In the genomic region with DNA sequence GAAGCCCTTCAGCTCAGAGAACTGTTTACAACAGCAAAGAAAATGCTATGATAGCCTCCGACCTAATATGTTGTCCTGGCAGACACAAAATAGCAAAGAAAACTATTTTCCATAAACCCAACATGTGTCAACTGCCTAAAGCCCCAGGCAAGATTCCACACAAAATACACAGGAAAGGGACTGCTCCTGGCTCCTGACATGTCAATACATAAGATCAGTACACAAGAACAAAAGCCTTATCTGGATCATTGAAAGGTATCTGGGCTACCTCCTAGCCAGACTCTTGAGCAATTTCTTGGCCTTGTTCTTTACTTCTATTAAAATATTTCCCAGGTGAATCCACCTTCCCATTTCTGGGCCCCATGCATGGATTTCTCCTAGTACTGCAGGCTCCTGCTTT, we compare ENCODE assay signal across 27 cellular contexts.
"Had no signal": no experiment of that assay in that cellular context is flagged by ENCODE, and none has a peak within 500 bp of the region (broad histone marks: within the 10 kb centered on the region; RNA-seq: fewer than 3 reads in every experiment).

No MANE protein-coding gene starts in this region.

- H3K27me3 ChIP-seq: colonic mucosa, dorsolateral prefrontal cortex, esophagus squamous epithelium, foreskin keratinocyte, gastrocnemius medialis, gastroesophageal sphincter, heart left ventricle, heart right ventricle had no signal

- H3K9me3 Mint-ChIP-seq: dendritic cell treated with granulocyte-macrophage colony-stimulating factor and Interleukin-4, amounts not matched to agents 40 ng/mL and 50 ng/mL, for 4 days; effector memory CD8-positive, alpha-beta T cell; endodermal cell had no signal

- ATAC-seq: effector memory CD8-positive, alpha-beta T cell; esophagus mucosa; foreskin keratinocyte; gastrocnemius medialis; heart left ventricle; heart right ventricle had no signal

- H3K9me3 ChIP-seq: colonic mucosa, esophagus squamous epithelium, gastrocnemius medialis, gastroesophageal sphincter, heart left ventricle, heart right ventricle had no signal

- H3K4me3 Mint-ChIP-seq: dendritic cell treated with granulocyte-macrophage colony-stimulating factor and Interleukin-4, amounts not matched to agents 40 ng/mL and 50 ng/mL, for 4 days; effector memory CD8-positive, alpha-beta T cell; endodermal cell had no signal

- H3K27me3 Mint-ChIP-seq: dendritic cell treated with granulocyte-macrophage colony-stimulating factor and Interleukin-4, amounts not matched to agents 40 ng/mL and 50 ng/mL, for 4 days had no signal

- H3K27ac Mint-ChIP-seq: dendritic cell treated with granulocyte-macrophage colony-stimulating factor and Interleukin-4, amounts not matched to agents 40 ng/mL and 50 ng/mL, for 4 days; effector memory CD8-positive, alpha-beta T cell; endodermal cell had no signal

- FAIRE-seq: colon, endometrium, endothelial cell of umbilical vein, frontal cortex had no signal

- H3K27ac ChIP-seq: colonic mucosa, coronary artery, dorsolateral prefrontal cortex, epithelial cell of prostate, foreskin keratinocyte, gastrocnemius medialis, heart left ventricle, heart right ventricle had no signal

- H3K4me1 ChIP-seq: colonic mucosa, gastrocnemius medialis, gastroesophageal sphincter, heart left ventricle, heart right ventricle had no signal

- DNase-seq: colonic mucosa; cortex of kidney; dermis blood vessel endothelial cell; dorsolateral prefrontal cortex; effector CD4-positive, alpha-beta T cell; effector CD8-positive, alpha-beta T cell; effector memory CD4-positive, alpha-beta T cell; effector memory CD8-positive, alpha-beta T cell; endodermal cell; esophagus squamous epithelium; foreskin fibroblast; foreskin melanocyte; gastrocnemius medialis; glutamatergic neuron; head of caudate nucleus; heart left ventricle; heart right ventricle had no signal

- H3K4me3 ChIP-seq: colonic mucosa, coronary artery, dorsolateral prefrontal cortex, esophagus squamous epithelium, gastrocnemius medialis, gastroesophageal sphincter, heart left ventricle, heart right ventricle had no signal

- H3K4me1 Mint-ChIP-seq: endodermal cell had no signal

- H3K36me3 ChIP-seq: colonic mucosa, esophagus squamous epithelium, gastrocnemius medialis, gastroesophageal sphincter, heart left ventricle, heart right ventricle had no signal
